8 cellular contexts compared by ENCODE assay signal in the genomic region with DNA sequence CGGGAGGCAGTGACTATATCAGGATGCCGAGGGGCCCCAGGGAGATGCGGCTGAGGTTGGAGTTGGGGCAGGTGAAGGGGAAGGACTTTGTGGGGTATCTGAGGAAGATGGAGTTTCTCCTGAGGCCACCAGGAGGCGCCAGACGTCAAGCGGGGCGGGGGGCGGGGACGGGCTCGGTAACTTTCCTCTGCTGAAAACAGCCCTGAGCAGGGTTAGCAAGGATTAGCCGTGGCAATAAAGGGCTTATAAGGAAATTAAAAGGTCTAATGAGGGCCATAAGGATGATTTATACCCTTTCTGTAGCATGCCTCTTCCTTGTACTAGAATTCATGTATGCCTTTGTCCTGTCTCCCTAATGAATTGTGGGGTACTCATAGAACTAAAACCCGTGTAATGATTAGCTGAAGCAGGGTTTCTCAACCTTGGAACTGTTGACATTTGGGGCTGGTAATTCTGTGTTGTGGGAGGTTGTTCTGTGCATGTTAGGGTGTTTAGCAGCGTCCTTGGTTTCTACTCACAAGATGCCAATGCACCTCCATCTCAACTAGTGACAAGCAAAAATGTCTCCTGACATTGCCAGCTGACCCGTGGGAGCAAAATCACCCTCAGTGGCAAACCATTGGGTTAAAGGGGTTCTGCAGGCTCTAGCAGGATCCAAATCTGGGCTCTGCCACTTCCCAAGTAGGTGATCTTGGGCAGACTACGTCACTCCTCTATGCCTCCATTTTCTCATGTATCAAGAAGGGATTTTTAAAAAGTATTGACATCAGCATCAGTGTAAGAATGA.
DNase-seq lines count a peak whose midpoint lies in the region; ATAC-seq and TF ChIP-seq lines count a peak whose summit lies in the region.

No MANE protein-coding gene starts in this region.

- DNase-seq in NCI-H510A treated with DMSO at 0.1 percent for 48 hours (lab: John Stamatoyannopoulos, UW), result peak; percentile 13
- DNase-seq in NCI-H510A (lab: John Stamatoyannopoulos, UW), result no peak
- peak; percentile 16 for DNase-seq in MG63
- peak; percentile 57 for DNase-seq in activated CD4-positive, alpha-beta T cell treated with anti-CD3 and anti-CD28 coated beads for 48 hours
- DNase-seq in dermis blood vessel endothelial cell, result peak; percentile 56
- DNase-seq in mucosa of descending colon, result peak in 2 of 3 donors; percentile 13 to 37
- DNase-seq in stimulated activated naive CD4-positive, alpha-beta T cell (lab: John Stamatoyannopoulos, UW), result peak; percentile 10 to 56 (median 20)
- DNase-seq in NCI-H345 (lab: John Stamatoyannopoulos, UW), result no peak

- peak; percentile 54 for TF ChIP-seq CTCF in mucosa of descending colon (IDR thresholded peaks at IDR 0.05)

- H3K36me3 ChIP-seq in MG63 (no peaks in the 10 kb centered on the region), mucosa of descending colon (ENCODE audit: low read depth) (no peaks in the 10 kb centered on the region)

- H3K9me3 ChIP-seq in MG63, result no peaks in the 10 kb centered on the region
- no peaks in the 10 kb centered on the region for H3K9me3 ChIP-seq in mucosa of descending colon

- intact Hi-C loops in mucosa of descending colon (cut with DNase I, micrococcal nuclease), result loop anchor here (2.0 to 10.0 kb wide), 2 partner anchors 252 to 478 kb away; no protein-coding TSS in a partner anchor

- H3K4me3 ChIP-seq in MG63 (no peak overlapping the region), mucosa of descending colon (no peak overlapping the region)

- no peaks in the 10 kb centered on the region for H3K27me3 ChIP-seq in MG63

- H3K4me1 ChIP-seq in mucosa of descending colon (ENCODE audit: low read depth), result no peaks in the 10 kb centered on the region

- ATAC-seq in mucosa of descending colon, result peak; percentile 81

Comparison
In these comparisons a context has a peak if more than half of its experiments do, and no peak if none do; other contexts are left out.
1. DNase-seq: peak in NCI-H510A treated with DMSO at 0.1 percent for 48 hours (single experiment), MG63 (single experiment), activated CD4-positive, alpha-beta T cell treated with anti-CD3 and anti-CD28 coated beads for 48 hours (single experiment), dermis blood vessel endothelial cell (single experiment), mucosa of descending colon (2 of 3) and stimulated activated naive CD4-positive, alpha-beta T cell (6 of 6); none in NCI-H510A (single experiment) and NCI-H345 (single experiment).